23 cellular contexts compared by ENCODE assay signal in the genomic region with DNA sequence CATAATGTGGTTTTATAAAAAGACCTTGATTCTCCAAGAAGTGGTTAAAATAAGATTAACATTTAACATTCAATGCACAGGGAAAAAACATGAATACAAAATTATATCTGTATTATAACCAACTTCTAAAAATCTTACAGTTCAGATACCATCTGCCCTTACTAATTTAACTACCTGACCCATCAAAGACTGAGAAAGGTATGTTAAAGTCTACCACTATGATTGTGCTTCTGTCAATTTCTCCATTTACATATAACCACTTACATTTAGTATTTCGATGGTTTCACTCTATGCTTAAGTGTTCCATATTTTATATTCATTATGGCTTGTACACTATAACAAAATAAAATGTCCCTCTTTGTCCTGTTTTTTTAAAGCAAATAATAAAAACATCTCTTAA.
"Had no signal": no experiment of that assay in that cellular context is flagged by ENCODE, and none has a peak within 500 bp of the region (broad histone marks: within the 10 kb centered on the region; RNA-seq: fewer than 3 reads in every experiment).

No MANE protein-coding gene starts in this region.

- H3K9me3 Mint-ChIP-seq: activated B cell treated with CpG ODN at 0.5 μM for 24 hours; activated CD4-positive, alpha-beta memory T cell treated with anti-CD3 and anti-CD28 coated beads for 36 hours; activated naive CD4-positive, alpha-beta T cell treated with anti-CD3 and anti-CD28 coated beads, Interleukin-2, amount 10 ng/mL, durations not matched to agents 7 days and 5 days; activated T-cell treated with anti-CD3 and anti-CD28 coated beads, Interleukin-2, amount 50 U/mL, for 4 hours; stimulated activated naive B cell treated with anti-CD40 and anti-IgM and Interleukin-4, amounts not matched to agents 10 μg/mL and 1 μg/mL and 100 μg/mL, for 72 hours; T-cell; T-helper 2 cell treated with Interferon-gamma antibody and Interleukin-4, amounts not matched to agents 5 μg/mL and 100 μg/mL, for 36 hours had no signal

- DNase-seq: activated B cell treated with CpG ODN at 0.5 μM for 24 hours; activated CD4-positive, alpha-beta memory T cell treated with anti-CD3 and anti-CD28 coated beads for 36 hours; activated CD4-positive, alpha-beta T cell treated with anti-CD3 and anti-CD28 coated beads for 48 hours; activated CD8-positive, alpha-beta memory T cell treated with anti-CD3 and anti-CD28 coated beads, Interleukin-2, amount 50 U/mL, for 4 hours; activated effector memory CD4-positive, alpha-beta T cell treated with anti-CD3 and anti-CD28 coated beads, Interleukin-2, amount 50 U/mL, for 16 hours; activated naive CD4-positive, alpha-beta T cell treated with anti-CD3 and anti-CD28 coated beads, Interleukin-2, amount 10 ng/mL, durations not matched to agents 7 days and 5 days; activated T-cell treated with anti-CD3 and anti-CD28 coated beads, Interleukin-2, amount 50 U/mL, for 4 hours; aorta; body of pancreas; cerebellar nuclear complex; dorsolateral prefrontal cortex; effector memory CD4-positive, alpha-beta T cell; left cardiac atrium; left ventricle myocardium superior; pancreas; stimulated activated CD4-positive, alpha-beta T cell treated with anti-CD3 and anti-CD28 coated beads, Interleukin-1b, Interleukin-23, amount 100 ng/mL, for 48 hours; stimulated activated CD4-positive, alpha-beta T cell treated with anti-CD3 and anti-CD28 coated beads, Interleukin-4, amount 100 ng/mL, for 4 hours; stimulated activated CD8-positive, alpha-beta memory T cell treated with anti-CD3 and anti-CD28 coated beads, Interleukin-4, amount 100 ng/mL, for 48 hours; stimulated activated naive B cell treated with anti-CD40 and anti-IgM and Interleukin-4, amounts not matched to agents 10 μg/mL and 1 μg/mL and 100 μg/mL, for 72 hours; T-cell; tibial artery had no signal

- H3K27ac Mint-ChIP-seq: activated B cell treated with CpG ODN at 0.5 μM for 24 hours; activated CD4-positive, alpha-beta memory T cell treated with anti-CD3 and anti-CD28 coated beads for 36 hours; activated naive CD4-positive, alpha-beta T cell treated with anti-CD3 and anti-CD28 coated beads, Interleukin-2, amount 10 ng/mL, durations not matched to agents 7 days and 5 days; stimulated activated naive B cell treated with anti-CD40 and anti-IgM and Interleukin-4, amounts not matched to agents 10 μg/mL and 1 μg/mL and 100 μg/mL, for 72 hours; T-helper 2 cell treated with Interferon-gamma antibody and Interleukin-4, amounts not matched to agents 5 μg/mL and 100 μg/mL, for 36 hours had no signal

- H3K27me3 Mint-ChIP-seq: activated B cell treated with CpG ODN at 0.5 μM for 24 hours; activated CD4-positive, alpha-beta memory T cell treated with anti-CD3 and anti-CD28 coated beads for 36 hours; activated naive CD4-positive, alpha-beta T cell treated with anti-CD3 and anti-CD28 coated beads, Interleukin-2, amount 10 ng/mL, durations not matched to agents 7 days and 5 days; stimulated activated naive B cell treated with anti-CD40 and anti-IgM and Interleukin-4, amounts not matched to agents 10 μg/mL and 1 μg/mL and 100 μg/mL, for 72 hours; T-cell had no signal

- H3K4me3 Mint-ChIP-seq: activated B cell treated with CpG ODN at 0.5 μM for 24 hours; activated CD4-positive, alpha-beta memory T cell treated with anti-CD3 and anti-CD28 coated beads for 36 hours; activated naive CD4-positive, alpha-beta T cell treated with anti-CD3 and anti-CD28 coated beads, Interleukin-2, amount 10 ng/mL, durations not matched to agents 7 days and 5 days; activated T-cell treated with anti-CD3 and anti-CD28 coated beads, Interleukin-2, amount 50 U/mL, for 4 hours; stimulated activated naive B cell treated with anti-CD40 and anti-IgM and Interleukin-4, amounts not matched to agents 10 μg/mL and 1 μg/mL and 100 μg/mL, for 72 hours; T-helper 2 cell treated with Interferon-gamma antibody and Interleukin-4, amounts not matched to agents 5 μg/mL and 100 μg/mL, for 36 hours had no signal

- ATAC-seq: body of pancreas; gastroesophageal sphincter; left cardiac atrium; left ventricle myocardium superior; pancreas; stimulated activated naive B cell treated with anti-CD40 and anti-IgM and Interleukin-4, amounts not matched to agents 10 μg/mL and 1 μg/mL and 100 μg/mL, for 72 hours; T-cell had no signal
